ENCODE assay signal across 14 cellular contexts in genomic region chr4:83128235-83128929, GRCh38. TPM values are rescaled to one million over a fixed set of nuclear protein-coding genes. Genes with fewer than 3 reads are reported as not detected.
A peak's percentile ranks its signal among the peaks of the same experiment; 100 is the strongest.
DNase-seq lines count a peak whose midpoint lies in the region; ATAC-seq, FAIRE-seq and TF ChIP-seq lines count a peak whose summit lies in the region.
"Had no signal": no experiment of that assay in that cellular context is flagged by ENCODE, and none has a peak within 500 bp of the region (broad histone marks: within the 10 kb centered on the region; RNA-seq: fewer than 3 reads in every experiment).

No MANE protein-coding gene starts in this region.

- H3K27me3 Mint-ChIP-seq in stimulated activated naive CD8-positive, alpha-beta T cell treated with anti-CD3 and anti-CD28 coated beads, Interleukin-15, Interleukin-2, amounts not matched to agents 100 ng/mL and 50 ng/mL, for 24 hours = no peaks in the 10 kb centered on the region

- H3K36me3 ChIP-seq in esophagus muscularis mucosa = no peaks in the 10 kb centered on the region
- H3K36me3 ChIP-seq: BE2C, cardiac muscle cell, uterus had no signal

- peaks cover 1% of the 10 kb centered on the region for H3K36me3 Mint-ChIP-seq in stimulated activated naive CD8-positive, alpha-beta T cell treated with anti-CD3 and anti-CD28 coated beads, Interleukin-15, Interleukin-2, amounts not matched to agents 100 ng/mL and 50 ng/mL, for 24 hours (ENCODE audit: low read depth)

- FAIRE-seq in GM19239 (lab: Jason Lieb, UNC) = no peak

- no peak overlapping the region for H3K27ac ChIP-seq in esophagus muscularis mucosa (replicated peaks in 1 of 4)
- H3K27ac ChIP-seq: cardiac muscle cell, uterus had no signal

- peaks cover 33% of the 10 kb centered on the region for H3K4me1 Mint-ChIP-seq in stimulated activated naive CD8-positive, alpha-beta T cell treated with anti-CD3 and anti-CD28 coated beads, Interleukin-15, Interleukin-2, amounts not matched to agents 100 ng/mL and 50 ng/mL, for 24 hours (ENCODE audit: low read depth)

- no peak for ATAC-seq in stimulated activated naive CD8-positive, alpha-beta T cell treated with anti-CD3 and anti-CD28 coated beads, Interleukin-15, Interleukin-2, amounts not matched to agents 100 U/mL and 50 U/mL, for 24 hours

- peak overlapping the region; percentile 23 for H3K27ac Mint-ChIP-seq in stimulated activated naive CD8-positive, alpha-beta T cell treated with anti-CD3 and anti-CD28 coated beads, Interleukin-15, Interleukin-2, amounts not matched to agents 100 ng/mL and 50 ng/mL, for 24 hours
- H3K27ac Mint-ChIP-seq: activated CD4-positive, alpha-beta memory T cell treated with anti-CD3 and anti-CD28 coated beads, Interleukin-2, amount 10 ng/mL, durations not matched to agents 7 days and 5 days had no signal

- H3K9me3 ChIP-seq in esophagus muscularis mucosa = no peaks in the 10 kb centered on the region
- H3K9me3 ChIP-seq: BE2C, uterus had no signal

- intact Hi-C loops in esophagus muscularis mucosa (cut with DNase I) = no loop called here

- H3K4me3 Mint-ChIP-seq in stimulated activated naive CD8-positive, alpha-beta T cell treated with anti-CD3 and anti-CD28 coated beads, Interleukin-15, Interleukin-2, amounts not matched to agents 100 ng/mL and 50 ng/mL, for 24 hours = no peak overlapping the region
- H3K4me3 Mint-ChIP-seq: activated CD4-positive, alpha-beta memory T cell treated with anti-CD3 and anti-CD28 coated beads, Interleukin-2, amount 10 ng/mL, durations not matched to agents 7 days and 5 days had no signal

- DNase-seq in stimulated activated naive CD8-positive, alpha-beta T cell treated with anti-CD3 and anti-CD28 coated beads, Interleukin-15, Interleukin-2, amounts not matched to agents 100 U/mL and 50 U/mL, for 24 hours = no peak
- DNase-seq in SIG-M5 treated with dmso at 0.1 percent for 504 hours (lab: John Stamatoyannopoulos, UW; ENCODE audit: unreplicated experiment) (peak; percentile 94), fibroblast of the aortic adventitia (ENCODE audit: low read depth) (peak; percentile 81), GM19239 (ENCODE audit: insufficient read length, low spot score) (no peak), NCI-H774 (lab: John Stamatoyannopoulos, UW) (no peak), hypothalamus (lab: John Stamatoyannopoulos, UW) (no peak), esophagus muscularis mucosa (ENCODE audit: extremely low spot score) (no peak)
- DNase-seq: activated CD4-positive, alpha-beta memory T cell treated with anti-CD3 and anti-CD28 coated beads, Interleukin-2, amount 10 ng/mL, durations not matched to agents 7 days and 5 days; BE2C; NCI-H1417; RPMI8226; uterus had no signal

- no peaks in the 10 kb centered on the region for H3K27me3 ChIP-seq in esophagus muscularis mucosa
- H3K27me3 ChIP-seq: BE2C, cardiac muscle cell, uterus had no signal

- H3K4me1 ChIP-seq in esophagus muscularis mucosa = no peaks in the 10 kb centered on the region
- H3K4me1 ChIP-seq: BE2C, uterus had no signal

- TF ChIP-seq EP300 in esophagus muscularis mucosa (IDR thresholded peaks at IDR 0.05) = no peak

- H3K4me3 ChIP-seq in fibroblast of the aortic adventitia (ENCODE audit: low read depth, low read length) (no peak overlapping the region), esophagus muscularis mucosa (no peak overlapping the region)
- H3K4me3 ChIP-seq: cardiac muscle cell, uterus had no signal

- 74% methylated on average over 5 of the region's 5 CpGs for WGBS in esophagus muscularis mucosa

- TF ChIP-seq CTCF in fibroblast of the aortic adventitia (IDR thresholded peaks at IDR 0.05; ENCODE audit: insufficient read depth, low read length) = no peak
- no peak for TF ChIP-seq CTCF in esophagus muscularis mucosa (IDR thresholded peaks at IDR 0.05)

- peaks cover 4% of the 10 kb centered on the region for H3K9me3 Mint-ChIP-seq in stimulated activated naive CD8-positive, alpha-beta T cell treated with anti-CD3 and anti-CD28 coated beads, Interleukin-15, Interleukin-2, amounts not matched to agents 100 ng/mL and 50 ng/mL, for 24 hours

- no peak for TF ChIP-seq POLR2A in esophagus muscularis mucosa (IDR thresholded peaks at IDR 0.05; ENCODE audit: low read depth)

RNA-seq across cellular contexts. Expression of gene PLAC8, which starts 13.9 kb away (rescaled TPM):
- total RNA-seq in fibroblast of the aortic adventitia (ENCODE audit: low replicate concordance) (0.36 and 1.1 TPM in 2 replicates), esophagus muscularis mucosa (1 to 10 TPM in 3 of 4 donors, under 1 TPM in 1; 0.78 to 3.5 (median 2.0) TPM)
- total RNA-seq: cardiac muscle cell had no signal

Comparison
In these comparisons a context has a peak if more than half of its experiments do, and no peak if none do; other contexts are left out.
1. DNase-seq: peak in SIG-M5 treated with dmso at 0.1 percent for 504 hours (single experiment) and fibroblast of the aortic adventitia (single experiment); none in stimulated activated naive CD8-positive, alpha-beta T cell treated with anti-CD3 and anti-CD28 coated beads, Interleukin-15, Interleukin-2, amounts not matched to agents 100 U/mL and 50 U/mL, for 24 hours (single experiment), GM19239 (single experiment), NCI-H774 (single experiment), hypothalamus (0 of 51) and esophagus muscularis mucosa (single experiment).